Comparison of ENCODE assay signal across 8 cellular contexts in genomic region chr19:17469092-17469370, GRCh38. TPM values are rescaled to one million over a fixed set of nuclear protein-coding genes. Genes with fewer than 3 reads are reported as not detected.
DNase-seq lines count a peak whose midpoint lies in the region; ATAC-seq and TF ChIP-seq lines count a peak whose summit lies in the region.

No MANE protein-coding gene starts in this region.

- 22% methylated on average over 11 of the region's 11 CpGs for WGBS in liver

- in situ Hi-C loops in astrocyte of the cerebellum (cut with HindIII; ENCODE audit: low sequenced_read_pairs), result no loop called here

- peak; percentile 13 for DNase-seq in activated effector memory CD4-positive, alpha-beta T cell treated with Interleukin-2 at 50 U/mL for 16 hours
- DNase-seq in activated effector memory CD4-positive, alpha-beta T cell treated with anti-CD3 and anti-CD28 coated beads, Interleukin-2, amount 50 U/mL, for 16 hours, result no peak
- DNase-seq in astrocyte of the cerebellum (ENCODE audit: low read depth) (peak; percentile 6), tibial artery (no peak), NK-92 (lab: John Stamatoyannopoulos, UW; ENCODE audit: unreplicated experiment) (no peak), CD1c-positive myeloid dendritic cell (ENCODE audit: extremely low spot score) (no peak)

- H3K27me3 ChIP-seq in liver (ENCODE audit: control insufficient read depth in 4 of 4, insufficient read depth in 4 of 4, low read length in 3 of 4) (no peaks in the 10 kb centered on the region), tibial artery (no peaks in the 10 kb centered on the region)

- no peak overlapping the region for H3K9ac ChIP-seq in liver (ENCODE audit: low read depth in 1 of 2, low read length in 2 of 2)

- no peak for ATAC-seq in GM19452 (IDR thresholded peaks at IDR 0.05; ENCODE audit: unreplicated experiment)

- no peaks in the 10 kb centered on the region for H3K9me3 ChIP-seq in liver (ENCODE audit: control insufficient read depth in 4 of 4, low read length in 3 of 4)
- H3K9me3 ChIP-seq in tibial artery, result no peaks in the 10 kb centered on the region

- intact Hi-C loops in tibial artery (cut with DNase I; ENCODE audit: low total_unique reads), result loop anchor here (5.0 kb wide), 1 partner anchor 47 kb away; the partner anchor contains the start of gene MVB12A

- TF ChIP-seq CTCF in astrocyte of the cerebellum (IDR thresholded peaks at IDR 0.05; ENCODE audit: low read depth, low read length, missing control alignments) (no peak), liver (IDR thresholded peaks at IDR 0.05; ENCODE audit: low read depth, low read length, missing input control) (no peak), tibial artery (IDR thresholded peaks at IDR 0.05) (no peak)

- H3K4me1 ChIP-seq in liver (ENCODE audit: control insufficient read depth in 4 of 4, insufficient read depth in 4 of 4, low read length in 3 of 4) (peaks cover 5 to 14% (median 11%) of the 10 kb centered on the region in 4 donors), tibial artery (peaks cover 0 to 36% (median 26%) of the 10 kb centered on the region in 4 donors)

- H3K4me3 ChIP-seq in astrocyte of the cerebellum (ENCODE audit: low read depth, low read length) (peak overlapping the region; percentile 66), liver (ENCODE audit: low read depth in 1 of 3, low read length in 3 of 3) (peak overlapping the region; percentile 61 to 93 (median 67)), tibial artery (peak overlapping the region; percentile 96 to 99)

- TF ChIP-seq RAD21 in liver (IDR thresholded peaks at IDR 0.05), result no peak

- H3K27ac ChIP-seq in liver (ENCODE audit: low read depth in 1 of 2, low read length in 2 of 2) (peak overlapping the region; percentile 80 to 95), tibial artery (peak overlapping the region; percentile 92 to 95)

- H3K36me3 ChIP-seq in liver (ENCODE audit: control insufficient read depth in 4 of 4, insufficient read depth in 3 of 4, low read depth in 1 of 4, low read length in 3 of 4), result no peaks in the 10 kb centered on the region
- H3K36me3 ChIP-seq in tibial artery, result no peaks in the 10 kb centered on the region

TF ChIP-seq in liver, 16 proteins besides CTCF, POLR2A, EP300 and RAD21:
- no peak for TF ChIP-seq REST (IDR thresholded peaks at IDR 0.05)
- TF ChIP-seq RXRA (IDR thresholded peaks at IDR 0.05), result no peak
- TF ChIP-seq JUND (IDR thresholded peaks at IDR 0.05), result no peak
- TF ChIP-seq SP1 (IDR thresholded peaks at IDR 0.05), result no peak
- TF ChIP-seq GABPA (IDR thresholded peaks at IDR 0.05 in 1 of 2, conservative IDR thresholded peaks at IDR 0.05 in 1 of 2), result no peak
- TF ChIP-seq TAF1 (conservative IDR thresholded peaks at IDR 0.05), result no peak
- TF ChIP-seq MAX (IDR thresholded peaks at IDR 0.05), result no peak
- no peak for TF ChIP-seq HNF4A (conservative IDR thresholded peaks at IDR 0.05)
- TF ChIP-seq ZBTB33 (IDR thresholded peaks at IDR 0.05), result no peak
- TF ChIP-seq HNF4G (IDR thresholded peaks at IDR 0.05), result no peak
- no peak for TF ChIP-seq FOXA1 (IDR thresholded peaks at IDR 0.05)
- TF ChIP-seq NR2F2 (IDR thresholded peaks at IDR 0.05), result no peak
- no peak for TF ChIP-seq ATF3 (IDR thresholded peaks at IDR 0.05)
- no peak for TF ChIP-seq YY1 (IDR thresholded peaks at IDR 0.05)

RNA-seq across cellular contexts. Expression of gene SLC27A1, which starts 1.3 kb away (rescaled TPM):
- 1 to 10 TPM; 3.5 to 7.4 TPM for total RNA-seq in liver
- 1 to 10 TPM; 2.4 to 4.4 TPM for polyA plus RNA-seq in liver

RNA-seq across cellular contexts. Expression of gene NXNL1, which starts 8.3 kb away (rescaled TPM):
- total RNA-seq in liver, result not detected
- not detected for polyA plus RNA-seq in liver

RNA-seq across cellular contexts. Expression of gene TMEM221, which starts 20.6 kb away (rescaled TPM):
- under 1 TPM; 0.08 to 0.14 TPM for total RNA-seq in liver
- under 1 TPM; 0.06 to 0.15 TPM for polyA plus RNA-seq in liver

RNA-seq across cellular contexts. Expression of gene PGLS, which starts 42.4 kb away (rescaled TPM):
- 10 to 100 TPM; 16.9 to 25.7 TPM for total RNA-seq in liver
- 10 to 100 TPM; 32.8 to 62.2 TPM for polyA plus RNA-seq in liver

RNA-seq across cellular contexts. Expression of gene MVB12A, which starts 49.2 kb away (rescaled TPM):
- 10 to 100 TPM in 1 of 2 donors, 1 to 10 TPM in 1; 9.8 to 17.2 TPM for total RNA-seq in liver
- 10 to 100 TPM; 14.3 to 22.8 TPM for polyA plus RNA-seq in liver

Comparison
In these comparisons a context has a peak if more than half of its experiments do, and no peak if none do; other contexts are left out.
1. DNase-seq: peak in activated effector memory CD4-positive, alpha-beta T cell treated with Interleukin-2 at 50 U/mL for 16 hours (single experiment) and astrocyte of the cerebellum (single experiment); none in activated effector memory CD4-positive, alpha-beta T cell treated with anti-CD3 and anti-CD28 coated beads, Interleukin-2, amount 50 U/mL, for 16 hours (single experiment), tibial artery (0 of 2), NK-92 (single experiment) and CD1c-positive myeloid dendritic cell (single experiment).
2. Peak in every context shown above with its lines, with median percentiles within 50 percentile points of each other: H3K4me3 ChIP-seq.